Comparison of ENCODE assay signal across 1 cellular context in the genomic region with DNA sequence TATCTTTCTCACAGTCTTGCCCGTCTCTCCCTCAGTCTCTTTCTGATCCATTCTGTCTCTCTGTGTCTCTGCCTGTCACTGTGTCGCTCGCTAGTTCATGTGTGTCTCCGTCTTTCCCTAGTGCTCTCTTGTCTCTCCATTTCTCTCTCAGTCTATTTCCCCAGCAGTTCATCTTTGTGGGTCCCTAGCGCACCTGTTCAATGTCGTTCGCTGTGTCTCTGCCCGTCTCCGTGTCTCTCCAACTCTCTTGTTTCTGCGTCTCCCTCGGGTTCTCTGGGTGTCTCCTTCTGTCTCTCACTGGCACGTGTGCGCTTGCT.
TF ChIP-seq lines count a peak whose summit lies in the region.

No MANE protein-coding gene starts in this region.

TF ChIP-seq in GM23338, 12 proteins besides CTCF, POLR2A, EP300 and RAD21 (continued from another document):
- TF ChIP-seq ZNF114 (CRISPR knock-in tag; IDR thresholded peaks at IDR 0.05): no peak
TF ChIP-seq in GM23338: peak in this region for 0.
